19 cellular contexts compared by ENCODE assay signal in genomic region chr5:2757563-2758311, GRCh38. TPM values are rescaled to one million over a fixed set of nuclear protein-coding genes. Genes with fewer than 3 reads are reported as not detected.
DNase-seq lines count a peak whose midpoint lies in the region; ATAC-seq, FAIRE-seq and TF ChIP-seq lines count a peak whose summit lies in the region.
"Had no signal": no experiment of that assay in that cellular context is flagged by ENCODE, and none has a peak within 500 bp of the region (broad histone marks: within the 10 kb centered on the region; RNA-seq: fewer than 3 reads in every experiment).

No MANE protein-coding gene starts in this region.

- H3K36me3 ChIP-seq in astrocyte (ENCODE audit: insufficient read depth, low read length), result no peaks in the 10 kb centered on the region
- H3K36me3 ChIP-seq in iPS-18a (ENCODE audit: control insufficient read depth, low read depth, low read length), result no peaks in the 10 kb centered on the region
- H3K36me3 ChIP-seq: MG63, pancreas had no signal

- H2AFZ ChIP-seq in astrocyte (ENCODE audit: low read depth, low read length), result no peak overlapping the region

- no peak for TF ChIP-seq CTCF in astrocyte (IDR thresholded peaks at IDR 0.05; ENCODE audit: insufficient read depth, low read depth, low read length)
- no peak for TF ChIP-seq CTCF in type B pancreatic cell (conservative IDR thresholded peaks at IDR 0.05)

- H3K27ac Mint-ChIP-seq in astrocyte (ENCODE audit: unreplicated experiment) (peak overlapping the region; percentile 80), type B pancreatic cell (no peak overlapping the region)
- H3K27ac Mint-ChIP-seq: stimulated activated naive CD8-positive, alpha-beta T cell treated with anti-CD3 and anti-CD28 coated beads, Interleukin-15, amount 100 ng/mL, for 72 hours had no signal

- H3K9me3 Mint-ChIP-seq in astrocyte (ENCODE audit: unreplicated experiment) (peaks cover 3% of the 10 kb centered on the region), type B pancreatic cell (no peaks in the 10 kb centered on the region)
- H3K9me3 Mint-ChIP-seq: central memory CD8-positive, alpha-beta T cell; stimulated activated naive CD8-positive, alpha-beta T cell treated with anti-CD3 and anti-CD28 coated beads, Interleukin-15, amount 100 ng/mL, for 72 hours had no signal

- no peak for FAIRE-seq in astrocyte (lab: Jason Lieb, UNC)
- FAIRE-seq: D721Med, GM12878, pancreas had no signal

- H4K20me1 ChIP-seq in astrocyte (ENCODE audit: insufficient read depth, low read length), result no peaks in the 10 kb centered on the region

- no peak overlapping the region for H3K27ac ChIP-seq in astrocyte (ENCODE audit: low read depth, low read length)
- no peak overlapping the region for H3K27ac ChIP-seq in iPS-18a (ENCODE audit: low read length)
- H3K27ac ChIP-seq: 22Rv1, pancreas had no signal

- H3K4me1 Mint-ChIP-seq in astrocyte (ENCODE audit: low read depth, unreplicated experiment) (peaks cover 32% of the 10 kb centered on the region), type B pancreatic cell (ENCODE audit: unreplicated experiment) (peaks cover 35% of the 10 kb centered on the region)

- H3K4me1 ChIP-seq in astrocyte (ENCODE audit: insufficient read depth, low read length), result peaks cover 11% of the 10 kb centered on the region
- peaks cover 32% of the 10 kb centered on the region for H3K4me1 ChIP-seq in iPS-18a (ENCODE audit: control insufficient read depth, low read depth, low read length)

- H3K4me3 ChIP-seq in astrocyte (ENCODE audit: insufficient read depth, low read depth, low read length) (no peak overlapping the region), iPS-18a (ENCODE audit: low read length) (peak overlapping the region; percentile 84)
- H3K4me3 ChIP-seq: GM12878, pancreas had no signal

- H3K4me3 Mint-ChIP-seq in astrocyte (ENCODE audit: unreplicated experiment), result peak overlapping the region; percentile 89
- peak overlapping the region; percentile 90 for H3K4me3 Mint-ChIP-seq in type B pancreatic cell
- H3K4me3 Mint-ChIP-seq: central memory CD8-positive, alpha-beta T cell; stimulated activated naive CD8-positive, alpha-beta T cell treated with anti-CD3 and anti-CD28 coated beads, Interleukin-15, amount 100 ng/mL, for 72 hours had no signal

- H3K36me3 Mint-ChIP-seq in astrocyte (ENCODE audit: low read depth, unreplicated experiment) (no peaks in the 10 kb centered on the region), type B pancreatic cell (peaks cover 3% of the 10 kb centered on the region)

- peaks cover 6% of the 10 kb centered on the region for H3K27me3 ChIP-seq in astrocyte (ENCODE audit: insufficient read depth, low read length)
- H3K27me3 ChIP-seq in iPS-18a (ENCODE audit: control insufficient read depth, insufficient read depth, low read length), result peaks cover 65% of the 10 kb centered on the region
- H3K27me3 ChIP-seq: MG63 had no signal

- peak overlapping the region; percentile 54 for H3K4me2 ChIP-seq in astrocyte (ENCODE audit: low read length)

- no peak for ATAC-seq in HG03045 (IDR thresholded peaks at IDR 0.05; ENCODE audit: unreplicated experiment)
- ATAC-seq: GM12878; left colon; pancreas; stimulated activated naive CD8-positive, alpha-beta T cell treated with anti-CD3 and anti-CD28 coated beads, Interleukin-15, amount 100 ng/mL, for 72 hours had no signal

- peaks cover 12% of the 10 kb centered on the region for H3K27me3 Mint-ChIP-seq in astrocyte (ENCODE audit: low read depth, unreplicated experiment)
- peaks cover 51% of the 10 kb centered on the region for H3K27me3 Mint-ChIP-seq in type B pancreatic cell

- no peaks in the 10 kb centered on the region for H3K9me3 ChIP-seq in astrocyte (ENCODE audit: insufficient read depth, low read depth, low read length)
- H3K9me3 ChIP-seq in iPS-18a (ENCODE audit: control insufficient read depth, low read depth, low read length), result no peaks in the 10 kb centered on the region
- H3K9me3 ChIP-seq: MG63, pancreas had no signal

- H3K9ac ChIP-seq in astrocyte (ENCODE audit: low read length) (no peak overlapping the region), iPS-18a (ENCODE audit: low read length) (no peak overlapping the region)

- peak; percentile 44 for DNase-seq in NCI-H2107 treated with DMSO at 0.1 percent for 48 hours (lab: John Stamatoyannopoulos, UW; ENCODE audit: unreplicated experiment)
- DNase-seq in NCI-H2107 (lab: John Stamatoyannopoulos, UW), result no peak
- DNase-seq in astrocyte (ENCODE audit: low read depth), result peak; percentile 78
- DNase-seq in type B pancreatic cell (ENCODE audit: extremely low spot score, unreplicated experiment), result no peak
- DNase-seq in NCI-H1436 (lab: John Stamatoyannopoulos, UW), result no peak
- DNase-seq in SW 1271 (lab: John Stamatoyannopoulos, UW), result no peak
- DNase-seq: activated gamma-delta T cell; left colon; MG63; NCI-H748 treated with DMSO at 0.1 percent for 48 hours; pancreas; stimulated activated CD4-positive, alpha-beta T cell treated with anti-CD3 and anti-CD28 coated beads, Interleukin-4, amount 100 ng/mL, for 1 hour; stimulated activated naive CD8-positive, alpha-beta T cell treated with anti-CD3 and anti-CD28 coated beads, Interleukin-15, amount 100 ng/mL, for 72 hours had no signal

- H3K79me2 ChIP-seq in astrocyte (ENCODE audit: insufficient read depth, low read length), result peaks cover 4% of the 10 kb centered on the region

RNA-seq across cellular contexts. Expression of gene IRX2, which starts 6.3 kb away (rescaled TPM):
- total RNA-seq in astrocyte, result 6.7 and 7.0 TPM in 2 replicates
- total RNA-seq in type B pancreatic cell (ENCODE audit: low replicate concordance), result 31.4 and 42.2 TPM in 2 replicates
- total RNA-seq: GM12878 had no signal

Comparison
In these comparisons a context has a peak if more than half of its experiments do, and no peak if none do; other contexts are left out.
1. DNase-seq: peak in NCI-H2107 treated with DMSO at 0.1 percent for 48 hours (single experiment) and astrocyte (single experiment); none in NCI-H2107 (single experiment), type B pancreatic cell (single experiment), NCI-H1436 (single experiment) and SW 1271 (0 of 2).